9 cellular contexts compared by ENCODE assay signal in genomic region chr19:41296323-41296935, GRCh38. TPM values are rescaled to one million over a fixed set of nuclear protein-coding genes. Genes with fewer than 3 reads are reported as not detected.
DNase-seq lines count a peak whose midpoint lies in the region; ATAC-seq and TF ChIP-seq lines count a peak whose summit lies in the region.
"Had no signal": no experiment of that assay in that cellular context is flagged by ENCODE, and none has a peak within 500 bp of the region (broad histone marks: within the 10 kb centered on the region; RNA-seq: fewer than 3 reads in every experiment).

No MANE protein-coding gene starts in this region.

- 67% methylated on average over 2 of the region's 2 CpGs for WGBS in suprapubic skin

- no peak overlapping the region for H3K4me3 Mint-ChIP-seq in activated CD8-positive, alpha-beta memory T cell treated with anti-CD3 and anti-CD28 coated beads, Interleukin-2, amount 10 ng/mL, durations not matched to agents 7 days and 5 days

- H3K27ac Mint-ChIP-seq in activated CD8-positive, alpha-beta memory T cell treated with anti-CD3 and anti-CD28 coated beads, Interleukin-2, amount 10 ng/mL, durations not matched to agents 7 days and 5 days = peak overlapping the region; percentile 82
- H3K27ac Mint-ChIP-seq in activated naive CD4-positive, alpha-beta T cell treated with anti-CD3 and anti-CD28 coated beads, Interleukin-2, amount 50 U/mL, for 72 hours = peak overlapping the region; percentile 85 to 95

- intact Hi-C loops in left lung (cut with DNase I) = no loop called here

- TF ChIP-seq CTCF in left lung (IDR thresholded peaks at IDR 0.05) (no peak), suprapubic skin (IDR thresholded peaks at IDR 0.05) (no peak)

- H3K27me3 Mint-ChIP-seq in activated CD8-positive, alpha-beta memory T cell treated with anti-CD3 and anti-CD28 coated beads, Interleukin-2, amount 10 ng/mL, durations not matched to agents 7 days and 5 days = no peaks in the 10 kb centered on the region

- H3K4me3 ChIP-seq in left lung (no peak overlapping the region), suprapubic skin (no peak overlapping the region)

- CTCF ChIA-PET in activated CD8-positive, alpha-beta memory T cell treated with anti-CD3 and anti-CD28 coated beads, Interleukin-2, amount 10 ng/mL, durations not matched to agents 7 days and 5 days (lab: Charles Lee) = interaction anchor here (0.9 to 3.8 kb wide), 3 partner anchors 11 to 92 kb away, joined by 3 to 28 read pairs (median 7); no protein-coding TSS in a partner anchor

- H3K27ac ChIP-seq in left lung (peak overlapping the region; percentile 77 to 88), suprapubic skin (peak overlapping the region; percentile 89)

- TF ChIP-seq EP300 in suprapubic skin (IDR thresholded peaks at IDR 0.05) = no peak

- peaks cover 78% of the 10 kb centered on the region for H3K4me1 Mint-ChIP-seq in activated CD8-positive, alpha-beta memory T cell treated with anti-CD3 and anti-CD28 coated beads, Interleukin-2, amount 10 ng/mL, durations not matched to agents 7 days and 5 days

- peaks cover 83% of the 10 kb centered on the region for H3K36me3 Mint-ChIP-seq in activated CD8-positive, alpha-beta memory T cell treated with anti-CD3 and anti-CD28 coated beads, Interleukin-2, amount 10 ng/mL, durations not matched to agents 7 days and 5 days
- peaks cover 59 to 66% of the 10 kb centered on the region in 2 donors for H3K36me3 Mint-ChIP-seq in activated naive CD4-positive, alpha-beta T cell treated with anti-CD3 and anti-CD28 coated beads, Interleukin-2, amount 50 U/mL, for 72 hours

- peaks cover 45 to 53% of the 10 kb centered on the region in 2 donors for H3K4me1 ChIP-seq in left lung
- peaks cover 56% of the 10 kb centered on the region for H3K4me1 ChIP-seq in suprapubic skin

- peak; percentile 16 for ATAC-seq in activated CD8-positive, alpha-beta memory T cell treated with anti-CD3 and anti-CD28 coated beads, Interleukin-2, amount 10 ng/mL, durations not matched to agents 7 days and 5 days
- peak in 1 of 2 donors; percentile 54 for ATAC-seq in activated naive CD4-positive, alpha-beta T cell treated with anti-CD3 and anti-CD28 coated beads, Interleukin-2, amount 50 U/mL, for 72 hours
- ATAC-seq in left lung = no peak
- no peak for ATAC-seq in activated CD4-positive, CD25-positive, alpha-beta regulatory T cell treated with anti-CD3 and anti-CD28 coated beads, Interleukin-2, amount 50 U/mL, for 24 hours

- H3K36me3 ChIP-seq in left lung = peaks cover 0 to 96% of the 10 kb centered on the region in 2 donors
- H3K36me3 ChIP-seq in suprapubic skin = peaks cover 77% of the 10 kb centered on the region

- H3K27me3 ChIP-seq in left lung = no peaks in the 10 kb centered on the region
- no peaks in the 10 kb centered on the region for H3K27me3 ChIP-seq in suprapubic skin

- no peaks in the 10 kb centered on the region for H3K9me3 Mint-ChIP-seq in activated CD8-positive, alpha-beta memory T cell treated with anti-CD3 and anti-CD28 coated beads, Interleukin-2, amount 10 ng/mL, durations not matched to agents 7 days and 5 days (ENCODE audit: low read depth)
- no peaks in the 10 kb centered on the region for H3K9me3 Mint-ChIP-seq in activated naive CD4-positive, alpha-beta T cell treated with anti-CD3 and anti-CD28 coated beads, Interleukin-2, amount 50 U/mL, for 72 hours

- H3K9me3 ChIP-seq in left lung (no peaks in the 10 kb centered on the region), suprapubic skin (no peaks in the 10 kb centered on the region)

- DNase-seq in activated CD8-positive, alpha-beta memory T cell treated with anti-CD3 and anti-CD28 coated beads, Interleukin-2, amount 10 ng/mL, durations not matched to agents 7 days and 5 days = no peak
- DNase-seq in activated CD8-positive, alpha-beta memory T cell treated with anti-CD3 and anti-CD28 coated beads, Interleukin-2, amount 50 U/mL, for 48 hours = no peak
- DNase-seq in activated naive CD4-positive, alpha-beta T cell treated with anti-CD3 and anti-CD28 coated beads, Interleukin-2, amount 50 U/mL, for 72 hours (ENCODE audit: low spot score in 2 of 2) = no peak
- no peak for DNase-seq in left lung
- DNase-seq in suprapubic skin (ENCODE audit: low spot score in 2 of 2) = no peak
- DNase-seq in NCI-H2171 (lab: John Stamatoyannopoulos, UW) = no peak
- DNase-seq in NCI-H510A (lab: John Stamatoyannopoulos, UW) = no peak
- DNase-seq: activated CD4-positive, alpha-beta T cell treated with anti-CD3 and anti-CD28 coated beads, Interleukin-2, amount 50 U/mL, for 48 hours had no signal

- TF ChIP-seq POLR2A in suprapubic skin (IDR thresholded peaks at IDR 0.05) = no peak

RNA-seq across cellular contexts. Expression of gene CCDC97, which starts 13.5 kb away (rescaled TPM):
- 10 to 100 TPM; 42.9 to 43.5 TPM for total RNA-seq in activated CD8-positive, alpha-beta memory T cell treated with anti-CD3 and anti-CD28 coated beads, Interleukin-2, amount 10 ng/mL, durations not matched to agents 7 days and 5 days
- total RNA-seq in activated naive CD4-positive, alpha-beta T cell treated with anti-CD3 and anti-CD28 coated beads, Interleukin-2, amount 50 U/mL, for 72 hours = 10 to 100 TPM; 24.7 to 43.1 TPM
- 10 to 100 TPM; 25.3 to 30.2 TPM for total RNA-seq in left lung
- total RNA-seq in suprapubic skin = 10 to 100 TPM; 13.4 to 30.0 (median 18.5) TPM

RNA-seq across cellular contexts. Expression of gene HNRNPUL1, which starts 32.3 kb away (rescaled TPM):
- total RNA-seq in activated CD8-positive, alpha-beta memory T cell treated with anti-CD3 and anti-CD28 coated beads, Interleukin-2, amount 10 ng/mL, durations not matched to agents 7 days and 5 days = 100 to 1,000 TPM; 342 to 348 TPM
- total RNA-seq in activated naive CD4-positive, alpha-beta T cell treated with anti-CD3 and anti-CD28 coated beads, Interleukin-2, amount 50 U/mL, for 72 hours = 100 to 1,000 TPM; 286 to 496 TPM
- total RNA-seq in left lung (100 to 1,000 TPM; 168 to 174 TPM), suprapubic skin (100 to 1,000 TPM; 140 to 213 (median 188) TPM)

RNA-seq across cellular contexts. Expression of gene TGFB1, which starts 57.3 kb away (rescaled TPM):
- total RNA-seq in activated CD8-positive, alpha-beta memory T cell treated with anti-CD3 and anti-CD28 coated beads, Interleukin-2, amount 10 ng/mL, durations not matched to agents 7 days and 5 days = 100 to 1,000 TPM; 171 to 179 TPM
- total RNA-seq in activated naive CD4-positive, alpha-beta T cell treated with anti-CD3 and anti-CD28 coated beads, Interleukin-2, amount 50 U/mL, for 72 hours = 100 to 1,000 TPM in 1 of 2 donors, 10 to 100 TPM in 1; 73.4 to 126 TPM
- total RNA-seq in left lung = 10 to 100 TPM; 73.1 to 98.0 TPM
- total RNA-seq in suprapubic skin = 10 to 100 TPM; 16.4 to 19.9 (median 17.4) TPM
